ENCODE assay signal across 12 cellular contexts in the genomic region with DNA sequence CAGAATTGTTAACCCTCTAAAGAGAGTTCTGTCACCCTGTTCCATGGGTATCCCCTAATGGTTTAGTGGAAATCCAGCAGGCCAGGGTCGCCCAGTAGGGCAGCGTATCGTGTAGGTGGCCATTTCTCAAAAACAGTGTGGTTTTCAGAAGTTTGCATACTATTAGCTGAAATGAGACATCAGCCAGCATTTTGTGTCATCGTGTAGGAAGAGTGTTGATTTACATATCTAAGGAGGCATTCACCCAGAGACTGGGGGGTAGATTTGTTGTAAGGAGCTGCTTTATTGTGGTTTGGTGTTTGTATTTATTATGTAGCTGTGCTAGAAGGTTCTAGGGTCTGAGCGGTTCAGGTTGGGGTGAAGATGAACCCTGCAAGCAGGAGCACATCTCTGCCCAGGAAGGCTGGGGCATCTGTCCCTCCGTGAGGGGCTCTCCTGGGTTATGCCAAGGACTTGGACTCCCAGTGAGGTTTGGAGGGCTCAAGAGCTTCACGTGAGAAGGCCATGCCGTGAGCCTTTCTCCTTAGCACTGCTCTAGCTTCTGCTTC.
DNase-seq lines count a peak whose midpoint lies in the region; ATAC-seq and TF ChIP-seq lines count a peak whose summit lies in the region.
"Had no signal": no experiment of that assay in that cellular context is flagged by ENCODE, and none has a peak within 500 bp of the region (broad histone marks: within the 10 kb centered on the region; RNA-seq: fewer than 3 reads in every experiment).

No MANE protein-coding gene starts in this region.

- H3K36me3 ChIP-seq in ES-I3 (ENCODE audit: insufficient read depth, low read length) (peaks cover 8% of the 10 kb centered on the region; the same call in 1 of the 2 replicates), smooth muscle cell (ENCODE audit: low read depth) (no peaks in the 10 kb centered on the region), sigmoid colon (peaks cover 13 to 49% (median 27%) of the 10 kb centered on the region in 4 donors)

- 83% methylated on average over 8 of the region's 8 CpGs for WGBS in smooth muscle cell (ENCODE audit: low lambda C conversion rate)
- WGBS in sigmoid colon, 2 donors = 80 to 95% methylated on average over 8 of the region's 8 CpGs

- H3K4me2 ChIP-seq in smooth muscle cell = no peak overlapping the region

- peaks cover 27% of the 10 kb centered on the region for H4K20me1 ChIP-seq in smooth muscle cell (ENCODE audit: low read depth)

- H3K27ac ChIP-seq in smooth muscle cell (ENCODE audit: low read depth) (no peak overlapping the region), sigmoid colon (no peak overlapping the region)
- H3K27ac ChIP-seq: skin epidermis had no signal

- DNase-seq in smooth muscle cell (lab: John Stamatoyannopoulos, UW; ENCODE audit: unreplicated experiment) (no peak), SKM-1 (lab: John Stamatoyannopoulos, UW; ENCODE audit: unreplicated experiment) (no peak), HuH-7 (ENCODE audit: low spot score) (no peak), sigmoid colon (no peak)
- DNase-seq: BE2C, NCI-H2029, SHP77 treated with DMSO at 0.1 percent for 48 hours had no signal

- H3K9me3 ChIP-seq in ES-I3 (ENCODE audit: control insufficient read depth, insufficient read depth, low read length) = no peaks in the 10 kb centered on the region
- H3K9me3 ChIP-seq in smooth muscle cell (replicated peaks; ENCODE audit: low read depth) = no peaks in the 10 kb centered on the region
- H3K9me3 ChIP-seq in sigmoid colon = no peaks in the 10 kb centered on the region
- H3K9me3 ChIP-seq: BE2C had no signal

- H3K27me3 ChIP-seq in smooth muscle cell (ENCODE audit: low read depth) = no peaks in the 10 kb centered on the region
- no peaks in the 10 kb centered on the region for H3K27me3 ChIP-seq in sigmoid colon
- H3K27me3 ChIP-seq: BE2C had no signal

- no peak for TF ChIP-seq CTCF in smooth muscle cell (IDR thresholded peaks at IDR 0.05; ENCODE audit: borderline replicate concordance, insufficient read depth, poor library complexity, severe bottlenecking)
- no peak for TF ChIP-seq CTCF in sigmoid colon (IDR thresholded peaks at IDR 0.05)

- peak overlapping the region; percentile 10 for H3K4me3 Mint-ChIP-seq in activated T-helper 17 cell treated with anti-CD3 and anti-CD28 coated beads, Interleukin-2, amount 50 U/mL, for 72 hours

- no peaks in the 10 kb centered on the region for H3K27me3 Mint-ChIP-seq in activated T-helper 17 cell treated with anti-CD3 and anti-CD28 coated beads, Interleukin-2, amount 50 U/mL, for 72 hours

- no peak overlapping the region for H2AFZ ChIP-seq in smooth muscle cell (ENCODE audit: low read depth)

- TF ChIP-seq POLR2A in sigmoid colon (IDR thresholded peaks at IDR 0.05) = no peak

- H3K9ac ChIP-seq in ES-I3 (ENCODE audit: low read depth, low read length) (peak overlapping the region; percentile 4; the same call in 1 of the 2 replicates), smooth muscle cell (ENCODE audit: low read depth) (no peak overlapping the region)

- H3K4me1 ChIP-seq in ES-I3 (ENCODE audit: insufficient read depth, low read length) (peaks cover 26% of the 10 kb centered on the region), smooth muscle cell (ENCODE audit: low read depth) (peaks cover 18% of the 10 kb centered on the region), sigmoid colon (no peaks in the 10 kb centered on the region)
- H3K4me1 ChIP-seq: BE2C had no signal

- no peak for TF ChIP-seq EP300 in sigmoid colon (IDR thresholded peaks at IDR 0.05)

- H3K9me3 Mint-ChIP-seq in activated T-helper 17 cell treated with anti-CD3 and anti-CD28 coated beads, Interleukin-2, amount 50 U/mL, for 72 hours = no peaks in the 10 kb centered on the region

- intact Hi-C loops in sigmoid colon (cut with DNase I) = no loop called here

- H3K4me3 ChIP-seq in smooth muscle cell = no peak overlapping the region
- no peak overlapping the region for H3K4me3 ChIP-seq in sigmoid colon
- H3K4me3 ChIP-seq: skin epidermis had no signal

- peaks cover 7% of the 10 kb centered on the region for H3K4me1 Mint-ChIP-seq in activated T-helper 17 cell treated with anti-CD3 and anti-CD28 coated beads, Interleukin-2, amount 50 U/mL, for 72 hours

- ATAC-seq in GM18873 (IDR thresholded peaks at IDR 0.05; ENCODE audit: low FRiP score, unreplicated experiment) = peak; percentile 70
- peak; percentile 60 for ATAC-seq in HG02763 (IDR thresholded peaks at IDR 0.05; ENCODE audit: unreplicated experiment)
- ATAC-seq in activated T-helper 17 cell treated with anti-CD3 and anti-CD28 coated beads, Interleukin-2, amount 50 U/mL, for 72 hours (replicated peaks) = peak; percentile 91

- no peaks in the 10 kb centered on the region for H3F3A ChIP-seq in smooth muscle cell (ENCODE audit: low read depth)

- peaks cover 90% of the 10 kb centered on the region for H3K36me3 Mint-ChIP-seq in activated T-helper 17 cell treated with anti-CD3 and anti-CD28 coated beads, Interleukin-2, amount 50 U/mL, for 72 hours (ENCODE audit: low read depth)

- peak overlapping the region; percentile 80 for H3K27ac Mint-ChIP-seq in activated T-helper 17 cell treated with anti-CD3 and anti-CD28 coated beads, Interleukin-2, amount 50 U/mL, for 72 hours

- no peaks in the 10 kb centered on the region for H3K79me2 ChIP-seq in smooth muscle cell (ENCODE audit: low read depth)
